Comparison of ENCODE assay signal across 36 cellular contexts in genomic region chr9:90789408-90789807, GRCh38. TPM values are rescaled to one million over a fixed set of nuclear protein-coding genes. Genes with fewer than 3 reads are reported as not detected.
"Had no signal": no experiment of that assay in that cellular context is flagged by ENCODE, and none has a peak within 500 bp of the region (broad histone marks: within the 10 kb centered on the region; RNA-seq: fewer than 3 reads in every experiment).

No MANE protein-coding gene starts in this region.

- H3K36me3 Mint-ChIP-seq: brain had no signal

- H3K4me2 ChIP-seq: PC-9 had no signal

- H3K27ac ChIP-seq: PC-9, RWPE1 had no signal

- H3K9me3 Mint-ChIP-seq: activated T-helper 1 cell treated with anti-CD3 and anti-CD28 coated beads, Interleukin-12 subunit alpha, Interleukin-12 subunit beta, Interleukin-2, Interleukin-4 antibody, amounts not matched to agents 30 ng/mL and 10 ng/mL and 1 ng/mL, durations not matched to agents 14 hours and 24 hours and 36 hours had no signal

- H2AFZ ChIP-seq: PC-9 had no signal

- H3K4me3 ChIP-seq: K562, PC-9 had no signal

- ATAC-seq: activated CD4-positive, alpha-beta T cell treated with anti-CD3 and anti-CD28 coated beads for 36 hours; activated CD4-positive, CD25-positive, alpha-beta regulatory T cell treated with anti-CD3 and anti-CD28 coated beads, Interleukin-2, amount 50 U/mL, for 24 hours; activated CD8-positive, alpha-beta T cell treated with anti-CD3 and anti-CD28 coated beads, Interleukin-2, amount 10 ng/mL, durations not matched to agents 7 days and 5 days; activated naive CD8-positive, alpha-beta T cell treated with anti-CD3 and anti-CD28 coated beads, Interleukin-2, amount 50 U/mL, for 24 hours; K562; Right ventricle myocardium inferior; SK-N-SH treated with all-trans-retinoic acid at 6 μM for 48 hours had no signal

- H3K4me1 Mint-ChIP-seq: activated CD4-positive, alpha-beta T cell treated with anti-CD3 and anti-CD28 coated beads, Interleukin-2, amount 10 ng/mL, durations not matched to agents 7 days and 5 days had no signal

- DNase-seq: activated CD4-positive, alpha-beta T cell treated with anti-CD3 and anti-CD28 coated beads for 36 hours; activated CD4-positive, alpha-beta T cell treated with anti-CD3 and anti-CD28 coated beads, Interleukin-2, amount 10 ng/mL, durations not matched to agents 7 days and 5 days; activated CD4-positive, alpha-beta T cell treated with anti-CD3 and anti-CD28 coated beads, Interleukin-2, amount 50 U/mL, for 48 hours; activated CD8-positive, alpha-beta T cell treated with anti-CD3 and anti-CD28 coated beads, Interleukin-2, amount 10 ng/mL, durations not matched to agents 7 days and 5 days; activated gamma-delta T cell treated with Interleukin-2 at 50 U/mL for 16 hours; activated naive CD4-positive, alpha-beta T cell treated with anti-CD3 and anti-CD28 coated beads for 36 hours; activated naive CD8-positive, alpha-beta T cell treated with anti-CD3 and anti-CD28 coated beads, Interleukin-2, amount 50 U/mL, for 24 hours; activated T-cell treated with anti-CD3 and anti-CD28 coated beads, Interleukin-2, amount 50 U/mL, for 24 hours; anterior cingulate cortex; central memory CD4-positive, alpha-beta T cell; NCI-H1092 treated with DMSO at 0.1 percent for 48 hours; NCI-H1417; NCI-H146; NCI-H187; NCI-H2029 treated with DMSO at 0.1 percent for 48 hours; NCI-H2107; NCI-H2171 treated with DMSO at 0.1 percent for 48 hours; NCI-H2227 treated with DMSO at 0.1 percent for 48 hours; NCI-H446; NCI-H510A treated with DMSO at 0.1 percent for 48 hours; NCI-H526 treated with DMSO at 0.1 percent for 48 hours; NCI-H774; PC-9; SIG-M5; T-helper 1 cell; T-helper 2 cell; T1000 had no signal

- H3K27ac Mint-ChIP-seq: activated CD4-positive, alpha-beta T cell treated with anti-CD3 and anti-CD28 coated beads for 36 hours; activated CD4-positive, alpha-beta T cell treated with anti-CD3 and anti-CD28 coated beads, Interleukin-2, amount 10 ng/mL, durations not matched to agents 7 days and 5 days; activated CD8-positive, alpha-beta T cell treated with anti-CD3 and anti-CD28 coated beads, Interleukin-2, amount 10 ng/mL, durations not matched to agents 7 days and 5 days; activated naive CD4-positive, alpha-beta T cell treated with anti-CD3 and anti-CD28 coated beads for 36 hours; activated naive CD8-positive, alpha-beta T cell; activated naive CD8-positive, alpha-beta T cell treated with anti-CD3 and anti-CD28 coated beads, Interleukin-2, amount 50 U/mL, for 24 hours; activated T-cell treated with anti-CD3 and anti-CD28 coated beads, Interleukin-2, amount 50 U/mL, for 24 hours; activated T-helper 1 cell treated with anti-CD3 and anti-CD28 coated beads, Interleukin-12 subunit alpha, Interleukin-12 subunit beta, Interleukin-2, Interleukin-4 antibody, amounts not matched to agents 30 ng/mL and 10 ng/mL and 1 ng/mL, durations not matched to agents 14 hours and 24 hours and 36 hours had no signal

- H3K4me3 Mint-ChIP-seq: activated CD4-positive, alpha-beta T cell treated with anti-CD3 and anti-CD28 coated beads for 36 hours; activated CD4-positive, alpha-beta T cell treated with anti-CD3 and anti-CD28 coated beads, Interleukin-2, amount 10 ng/mL, durations not matched to agents 7 days and 5 days; activated CD8-positive, alpha-beta T cell treated with anti-CD3 and anti-CD28 coated beads, Interleukin-2, amount 10 ng/mL, durations not matched to agents 7 days and 5 days; activated naive CD4-positive, alpha-beta T cell treated with anti-CD3 and anti-CD28 coated beads for 36 hours; activated naive CD8-positive, alpha-beta T cell; activated naive CD8-positive, alpha-beta T cell treated with anti-CD3 and anti-CD28 coated beads, Interleukin-2, amount 50 U/mL, for 24 hours; activated T-cell treated with anti-CD3 and anti-CD28 coated beads, Interleukin-2, amount 50 U/mL, for 24 hours; activated T-helper 1 cell treated with anti-CD3 and anti-CD28 coated beads, Interleukin-12 subunit alpha, Interleukin-12 subunit beta, Interleukin-2, Interleukin-4 antibody, amounts not matched to agents 30 ng/mL and 10 ng/mL and 1 ng/mL, durations not matched to agents 14 hours and 24 hours and 36 hours; brain had no signal

RNA-seq across cellular contexts. Expression of gene SYK, which starts 12.2 kb away (rescaled TPM):
- total RNA-seq: M059J had no signal
